ENCODE assay signal across 8 cellular contexts in the genomic region with DNA sequence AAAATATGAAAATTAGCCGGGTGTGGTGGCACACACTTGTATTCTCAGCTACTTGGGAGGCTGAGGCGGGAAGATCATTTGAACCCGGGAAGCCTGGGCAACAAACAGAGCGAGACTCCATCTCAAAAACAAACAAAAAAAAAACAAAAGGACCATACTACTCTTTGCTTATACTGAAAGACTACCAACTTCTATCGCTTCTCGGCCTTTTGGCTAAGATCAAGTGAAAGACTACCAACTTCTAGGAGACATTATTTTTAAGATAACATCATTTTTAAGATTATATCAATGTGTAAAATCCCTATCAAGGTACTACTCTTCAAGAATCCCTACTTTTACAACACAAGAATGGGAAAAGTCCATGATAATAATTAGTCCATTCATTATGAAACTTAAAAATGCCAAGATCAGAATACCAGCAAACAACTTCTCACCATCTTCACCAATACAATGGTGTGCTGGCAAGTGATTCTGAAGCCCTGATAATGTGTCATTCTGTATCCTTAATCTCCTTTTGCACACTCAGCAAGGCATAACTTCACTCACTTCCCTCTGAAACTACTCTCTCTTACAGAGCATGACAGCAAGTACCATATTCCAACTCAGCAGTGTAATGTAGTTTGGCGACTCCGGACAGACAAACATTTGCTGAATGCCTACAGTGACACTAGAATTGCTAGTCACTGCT. TPM values are rescaled to one million over a fixed set of nuclear protein-coding genes. Genes with fewer than 3 reads are reported as not detected.
DNase-seq lines count a peak whose midpoint lies in the region; ATAC-seq and TF ChIP-seq lines count a peak whose summit lies in the region.

No MANE protein-coding gene starts in this region.

- H3K4me1 Mint-ChIP-seq in stimulated activated naive CD8-positive, alpha-beta T cell treated with anti-CD3 and anti-CD28 coated beads, Interleukin-15, Interleukin-2, amounts not matched to agents 100 ng/mL and 50 ng/mL, for 24 hours (ENCODE audit: low read depth), result peaks cover 78% of the 10 kb centered on the region
- H3K4me1 Mint-ChIP-seq in activated naive CD8-positive, alpha-beta T cell treated with anti-CD3 and anti-CD28 coated beads, Interleukin-2, amount 10 ng/mL, durations not matched to agents 7 days and 5 days, result peaks cover 70% of the 10 kb centered on the region

- H3K27me3 Mint-ChIP-seq in stimulated activated naive CD8-positive, alpha-beta T cell treated with anti-CD3 and anti-CD28 coated beads, Interleukin-15, Interleukin-2, amounts not matched to agents 100 ng/mL and 50 ng/mL, for 24 hours, result no peaks in the 10 kb centered on the region
- H3K27me3 Mint-ChIP-seq in activated naive CD8-positive, alpha-beta T cell treated with anti-CD3 and anti-CD28 coated beads, Interleukin-2, amount 10 ng/mL, durations not matched to agents 7 days and 5 days, result no peaks in the 10 kb centered on the region

- no peaks in the 10 kb centered on the region for H3K27me3 ChIP-seq in left lung
- H3K27me3 ChIP-seq in transverse colon, result no peaks in the 10 kb centered on the region

- TF ChIP-seq EP300 in transverse colon (IDR thresholded peaks at IDR 0.05; ENCODE audit: low read depth), result no peak

- no peaks in the 10 kb centered on the region for H3K36me3 ChIP-seq in left lung
- H3K36me3 ChIP-seq in transverse colon, result no peaks in the 10 kb centered on the region

- H3K4me1 ChIP-seq in left lung (peaks cover 47 to 81% of the 10 kb centered on the region in 2 donors), transverse colon (peaks cover 56 to 77% (median 70%) of the 10 kb centered on the region in 4 donors)

- no peak for DNase-seq in stimulated activated naive CD8-positive, alpha-beta T cell treated with anti-CD3 and anti-CD28 coated beads, Interleukin-15, Interleukin-2, amounts not matched to agents 100 U/mL and 50 U/mL, for 24 hours
- DNase-seq in activated naive CD8-positive, alpha-beta T cell treated with anti-CD3 and anti-CD28 coated beads, Interleukin-2, amount 10 ng/mL, durations not matched to agents 7 days and 5 days, result no peak
- no peak for DNase-seq in left lung
- no peak for DNase-seq in transverse colon
- DNase-seq in left lobe of liver (ENCODE audit: low spot score), result no peak

- H3K4me3 ChIP-seq in left lung (peak overlapping the region; percentile 45 to 73), transverse colon (peak overlapping the region; percentile 46 to 87 (median 73))

- H3K4me3 Mint-ChIP-seq in stimulated activated naive CD8-positive, alpha-beta T cell treated with anti-CD3 and anti-CD28 coated beads, Interleukin-15, Interleukin-2, amounts not matched to agents 100 ng/mL and 50 ng/mL, for 24 hours, result peak overlapping the region; percentile 95
- H3K4me3 Mint-ChIP-seq in activated naive CD8-positive, alpha-beta T cell treated with anti-CD3 and anti-CD28 coated beads, Interleukin-2, amount 10 ng/mL, durations not matched to agents 7 days and 5 days, result peak overlapping the region; percentile 97

- TF ChIP-seq CTCF in left lung (IDR thresholded peaks at IDR 0.05), result no peak
- TF ChIP-seq CTCF in transverse colon (IDR thresholded peaks at IDR 0.05), result no peak

- H3K27ac ChIP-seq in left lung (peak overlapping the region; percentile 91 to 93), transverse colon (peak overlapping the region; percentile 94 to 98 (median 97))

- ATAC-seq in stimulated activated naive CD8-positive, alpha-beta T cell treated with anti-CD3 and anti-CD28 coated beads, Interleukin-15, Interleukin-2, amounts not matched to agents 100 U/mL and 50 U/mL, for 24 hours, result no peak
- no peak for ATAC-seq in activated naive CD8-positive, alpha-beta T cell treated with anti-CD3 and anti-CD28 coated beads, Interleukin-2, amount 10 ng/mL, durations not matched to agents 7 days and 5 days (ENCODE audit: low read depth)
- ATAC-seq in left lung (peak; percentile 5), left lobe of liver (no peak), HG03135 (IDR thresholded peaks at IDR 0.05; ENCODE audit: unreplicated experiment) (no peak), HG02678 (IDR thresholded peaks at IDR 0.05; ENCODE audit: unreplicated experiment) (no peak)

- peaks cover 44% of the 10 kb centered on the region for H3K36me3 Mint-ChIP-seq in stimulated activated naive CD8-positive, alpha-beta T cell treated with anti-CD3 and anti-CD28 coated beads, Interleukin-15, Interleukin-2, amounts not matched to agents 100 ng/mL and 50 ng/mL, for 24 hours (ENCODE audit: low read depth)
- peaks cover 33% of the 10 kb centered on the region for H3K36me3 Mint-ChIP-seq in activated naive CD8-positive, alpha-beta T cell treated with anti-CD3 and anti-CD28 coated beads, Interleukin-2, amount 10 ng/mL, durations not matched to agents 7 days and 5 days

- WGBS in transverse colon (ENCODE audit: low coverage in 1 of 2), 2 donors, result 58 to 79% methylated on average over 6 to 8 of the region's 8 CpGs

- H3K9me3 ChIP-seq in left lung, result no peaks in the 10 kb centered on the region
- no peaks in the 10 kb centered on the region for H3K9me3 ChIP-seq in transverse colon

- POLR2A ChIA-PET in activated naive CD8-positive, alpha-beta T cell treated with anti-CD3 and anti-CD28 coated beads, Interleukin-2, amount 10 ng/mL, durations not matched to agents 7 days and 5 days (lab: Charles Lee), result interaction anchor here (1.0 to 14.4 kb wide), 11 partner anchors 8 to 88 kb away, joined by 3 to 319 read pairs (median 14); partner anchors contain the start of gene KHDRBS1

- H3K9me3 Mint-ChIP-seq in stimulated activated naive CD8-positive, alpha-beta T cell treated with anti-CD3 and anti-CD28 coated beads, Interleukin-15, Interleukin-2, amounts not matched to agents 100 ng/mL and 50 ng/mL, for 24 hours, result no peaks in the 10 kb centered on the region
- H3K9me3 Mint-ChIP-seq in activated naive CD8-positive, alpha-beta T cell treated with anti-CD3 and anti-CD28 coated beads, Interleukin-2, amount 10 ng/mL, durations not matched to agents 7 days and 5 days, result no peaks in the 10 kb centered on the region

- intact Hi-C loops in left lung (cut with DNase I) (no loop called here), transverse colon (cut with DNase I; ENCODE audit: low total_unique reads) (no loop called here)

- peak overlapping the region; percentile 95 for H3K27ac Mint-ChIP-seq in stimulated activated naive CD8-positive, alpha-beta T cell treated with anti-CD3 and anti-CD28 coated beads, Interleukin-15, Interleukin-2, amounts not matched to agents 100 ng/mL and 50 ng/mL, for 24 hours
- peak overlapping the region; percentile 98 for H3K27ac Mint-ChIP-seq in activated naive CD8-positive, alpha-beta T cell treated with anti-CD3 and anti-CD28 coated beads, Interleukin-2, amount 10 ng/mL, durations not matched to agents 7 days and 5 days

- peak; percentile 5 for TF ChIP-seq POLR2A in transverse colon (IDR thresholded peaks at IDR 0.05)

- in situ Hi-C loops in transverse colon (cut with MboI; ENCODE audit: low pct_ligation_motif_present in 1 of 4, low pct_unique_long_range_greater_than_20kb in 1 of 4, low sequenced_read_pairs in 3 of 4), result no loop called here

RNA-seq across cellular contexts. Expression of gene PTP4A2, which starts 1.7 kb away (rescaled TPM):
- 100 to 1,000 TPM; 356 to 363 TPM for total RNA-seq in activated naive CD8-positive, alpha-beta T cell treated with anti-CD3 and anti-CD28 coated beads, Interleukin-2, amount 10 ng/mL, durations not matched to agents 7 days and 5 days
- total RNA-seq in left lung (100 to 1,000 TPM; 210 to 272 TPM), transverse colon (100 to 1,000 TPM in 3 of 4 donors, 10 to 100 TPM in 1; 58.9 to 251 (median 195) TPM), left lobe of liver (66.7 TPM)
